In the genomic region with DNA sequence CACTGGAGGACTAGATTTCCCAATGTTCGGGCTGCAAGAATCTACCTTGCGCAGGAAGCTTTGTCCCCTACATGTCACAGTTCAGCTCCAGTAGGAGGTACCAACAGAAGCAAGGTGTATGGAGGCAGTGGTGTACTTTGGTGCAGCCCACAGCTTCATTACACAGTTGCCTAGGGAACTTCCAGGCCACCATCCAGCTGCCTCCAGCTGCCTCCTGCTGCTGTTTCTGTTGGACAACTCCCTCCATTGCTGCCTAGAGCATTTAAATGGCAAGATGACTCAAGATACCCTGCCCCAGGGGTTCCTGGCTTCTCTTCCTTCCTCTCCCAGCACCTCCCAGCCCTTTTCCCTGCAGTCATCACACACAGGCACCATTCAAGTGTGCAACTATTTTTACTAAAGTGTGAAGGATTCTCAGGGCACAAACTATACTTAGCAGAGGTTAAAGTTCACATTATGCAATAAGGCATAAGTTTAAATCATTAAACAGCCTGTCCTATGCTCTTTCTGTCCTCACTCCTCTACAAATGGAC, we compare ENCODE assay signal across 11 cellular contexts. TPM values are rescaled to one million over a fixed set of nuclear protein-coding genes. Genes with fewer than 3 reads are reported as not detected.
DNase-seq lines count a peak whose midpoint lies in the region; ATAC-seq, FAIRE-seq and TF ChIP-seq lines count a peak whose summit lies in the region.
"Had no signal": no experiment of that assay in that cellular context is flagged by ENCODE, and none has a peak within 500 bp of the region (broad histone marks: within the 10 kb centered on the region; RNA-seq: fewer than 3 reads in every experiment).

No MANE protein-coding gene starts in this region.

- H3K27me3 ChIP-seq in foreskin keratinocyte = no peaks in the 10 kb centered on the region

- TF ChIP-seq CTCF in foreskin keratinocyte (conservative IDR thresholded peaks at IDR 0.05) = no peak

- DNase-seq in H54 (ENCODE audit: insufficient read length, low spot score) = peak; percentile 37
- peak; percentile 87 for DNase-seq in RPMI7951 (ENCODE audit: low read depth)
- DNase-seq in foreskin keratinocyte = peak in 1 of 2 donors; percentile 73
- peak; percentile 19 for DNase-seq in pulmonary artery endothelial cell (ENCODE audit: low read depth, low spot score)
- no peak for DNase-seq in mesenteric fat pad (ENCODE audit: low spot score)
- DNase-seq in C1 segment of cervical spinal cord (lab: John Stamatoyannopoulos, UW) = no peak
- DNase-seq: activated T-cell treated with anti-CD3 and anti-CD28 coated beads, Interleukin-2, amount 50 U/mL, for 72 hours; DMS79 treated with DMSO at 0.1 percent for 48 hours; stimulated activated naive B cell treated with anti-CD40 and anti-IgM and Interleukin-4, amounts not matched to agents 10 μg/mL and 1 μg/mL and 100 μg/mL, for 72 hours had no signal

- FAIRE-seq in H54 (lab: Jason Lieb, UNC) = peak; percentile 78

- no peak for TF ChIP-seq POLR2A in H54 (IDR thresholded peaks at IDR 0.05; ENCODE audit: low read depth, low read length)

- peaks cover 5% of the 10 kb centered on the region for H3K4me1 ChIP-seq in foreskin keratinocyte

- H3K27ac ChIP-seq in foreskin keratinocyte = no peak overlapping the region

- peak; percentile 91 for ATAC-seq in foreskin keratinocyte
- no peak for ATAC-seq in GM18868 (IDR thresholded peaks at IDR 0.05; ENCODE audit: unreplicated experiment)
- ATAC-seq in HG03378 (IDR thresholded peaks at IDR 0.05; ENCODE audit: unreplicated experiment) = no peak
- ATAC-seq: activated T-cell treated with anti-CD3 and anti-CD28 coated beads, Interleukin-2, amount 50 U/mL, for 72 hours; stimulated activated naive B cell treated with anti-CD40 and anti-IgM and Interleukin-4, amounts not matched to agents 10 μg/mL and 1 μg/mL and 100 μg/mL, for 72 hours had no signal

RNA-seq across cellular contexts. Expression of gene ATP1A1, which starts 39.0 kb away (rescaled TPM):
- 52.3 and 57.3 TPM in 2 replicates for total RNA-seq in RPMI7951 (2014; rRNA removed; shearing (Covaris generic))
- total RNA-seq in foreskin keratinocyte (141 and 174 TPM in 2 replicates), pulmonary artery endothelial cell (228 and 236 TPM in 2 replicates), mesenteric fat pad (192 TPM)
- polyA plus RNA-seq in foreskin keratinocyte = 124 and 152 TPM in 2 replicates

Comparison
In these comparisons a context has a peak if more than half of its experiments do, and no peak if none do; other contexts are left out.
1. DNase-seq: peak in H54 (single experiment), RPMI7951 (single experiment) and pulmonary artery endothelial cell (single experiment); none in mesenteric fat pad (single experiment) and C1 segment of cervical spinal cord (0 of 14).